Comparison of ENCODE assay signal across 7 cellular contexts in the genomic region with DNA sequence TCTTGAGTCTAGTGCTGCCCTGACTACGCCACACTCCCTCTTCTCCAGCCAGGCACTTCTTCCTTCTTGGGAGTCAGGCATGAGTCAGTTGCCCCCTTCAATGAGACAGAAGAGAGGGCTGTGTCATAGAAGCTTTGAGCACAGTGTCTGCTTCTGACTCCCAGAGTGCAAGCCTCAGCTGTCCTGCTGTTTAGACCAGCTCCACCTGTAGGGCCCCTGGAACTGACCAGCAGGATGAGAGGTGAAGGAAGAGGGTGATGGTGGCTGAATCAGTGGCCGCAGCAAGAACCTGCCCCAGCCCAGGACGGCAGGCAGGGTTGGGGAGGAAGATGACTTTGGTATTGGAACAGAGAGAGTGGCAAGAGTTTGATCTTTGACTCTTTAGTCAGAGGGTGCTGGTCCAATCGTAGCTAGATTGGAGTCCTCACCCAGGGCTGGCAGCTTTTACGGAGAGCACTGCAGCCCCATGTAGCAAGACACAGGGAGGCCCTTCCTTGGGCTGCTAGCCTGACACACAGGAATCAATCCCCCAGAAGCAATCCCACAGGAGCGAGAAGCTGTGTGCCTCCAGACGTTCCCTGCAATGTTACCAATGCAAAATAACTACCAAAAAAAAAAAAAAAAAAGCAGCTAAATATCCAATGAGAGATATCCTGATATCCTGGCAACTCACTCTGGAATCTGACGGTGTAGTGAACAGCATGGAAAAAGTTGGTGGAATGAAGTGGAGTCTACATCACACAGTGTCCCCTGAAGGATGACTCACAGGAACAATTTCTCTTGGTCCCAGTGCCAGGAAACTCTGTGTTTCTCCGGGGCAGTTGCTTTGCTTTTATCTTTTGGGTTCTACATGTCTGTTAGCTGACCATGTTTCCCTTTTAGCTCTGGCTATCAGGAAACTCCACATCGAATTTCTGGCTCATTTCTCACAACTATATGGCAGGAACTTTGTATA. TPM values are rescaled to one million over a fixed set of nuclear protein-coding genes. Genes with fewer than 3 reads are reported as not detected.
A peak's percentile ranks its signal among the peaks of the same experiment; 100 is the strongest.
DNase-seq lines count a peak whose midpoint lies in the region; ATAC-seq and TF ChIP-seq lines count a peak whose summit lies in the region.
"Had no signal": no experiment of that assay in that cellular context is flagged by ENCODE, and none has a peak within 500 bp of the region (broad histone marks: within the 10 kb centered on the region; RNA-seq: fewer than 3 reads in every experiment).

No MANE protein-coding gene starts in this region.

- no peak for TF ChIP-seq CTCF in C4-2B (conservative IDR thresholded peaks at IDR 0.05)

- peak overlapping the region; percentile 11; the same call in 1 of the 2 replicates for H3K27ac ChIP-seq in C4-2B

- DNase-seq in astrocyte of the hippocampus (ENCODE audit: low read depth, low spot score) = peak; percentile 94
- peak; percentile 94 to 99 for DNase-seq in lung microvascular endothelial cell (ENCODE audit: low read depth in 2 of 2)
- DNase-seq in AML-193 (lab: John Stamatoyannopoulos, UW) = no peak
- DNase-seq in GM19238 (ENCODE audit: insufficient read length, low spot score) = no peak
- DNase-seq: DMS 273 treated with DMSO at 0.1 percent for 48 hours had no signal

- no peak for ATAC-seq in GM19395 (IDR thresholded peaks at IDR 0.05; ENCODE audit: unreplicated experiment)

RNA-seq across cellular contexts. Expression of a gene that starts 6.9 kb away (rescaled TPM):
- total RNA-seq in lung microvascular endothelial cell = not detected in 2 replicates

RNA-seq across cellular contexts. Expression of a gene that starts 12.2 kb away (rescaled TPM):
- total RNA-seq in lung microvascular endothelial cell = under 0.01 and 0.87 TPM in 2 replicates

RNA-seq across cellular contexts. Expression of a gene that starts 23.8 kb away (rescaled TPM):
- 0.20 and 0.44 TPM in 2 replicates for total RNA-seq in lung microvascular endothelial cell

RNA-seq across cellular contexts. Expression of a gene that starts 36.9 kb away (rescaled TPM):
- total RNA-seq in lung microvascular endothelial cell = 1.1 and 2.6 TPM in 2 replicates

RNA-seq across cellular contexts. Expression of a gene that starts 44.1 kb away (rescaled TPM):
- total RNA-seq in lung microvascular endothelial cell = 10.1 and 10.2 TPM in 2 replicates

Comparison
In these comparisons a context has a peak if more than half of its experiments do, and no peak if none do; other contexts are left out.
1. DNase-seq: peak in astrocyte of the hippocampus (single experiment) and lung microvascular endothelial cell (2 of 2); none in AML-193 (0 of 2) and GM19238 (single experiment).